ENCODE assay signal across 12 cellular contexts in the genomic region with DNA sequence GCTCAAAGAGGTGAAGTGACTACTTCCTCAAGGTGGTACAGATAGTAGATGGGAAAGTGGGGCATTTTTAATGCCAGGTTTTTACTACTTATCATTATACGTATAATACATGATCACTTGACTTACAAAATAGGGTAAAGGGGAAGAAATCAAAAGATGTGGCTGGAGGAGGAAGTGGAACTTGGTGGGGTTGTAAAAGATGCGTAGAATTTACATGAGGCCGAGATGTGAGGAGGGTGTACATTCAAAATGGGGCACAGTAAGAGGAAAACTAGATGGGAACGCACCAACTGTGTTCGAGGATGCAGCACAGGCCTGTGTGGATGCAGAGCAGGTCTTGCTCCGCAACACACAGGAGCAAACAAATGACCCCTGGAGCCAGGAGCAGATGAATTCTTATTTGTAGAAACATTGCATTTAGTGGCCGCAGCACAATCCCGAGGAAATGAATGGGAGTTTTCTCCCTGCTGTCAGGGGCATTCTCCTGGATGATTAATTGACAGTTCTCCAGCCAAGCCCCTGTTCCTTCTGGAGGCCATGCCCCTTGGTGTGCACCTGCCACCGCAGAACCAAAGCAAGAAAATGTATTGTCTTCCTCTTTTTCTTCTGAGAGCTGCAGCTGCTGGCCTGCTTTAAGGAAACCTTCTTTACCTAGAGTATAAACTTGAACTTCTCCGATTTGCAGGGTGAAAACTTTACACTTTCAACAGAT.
A peak's percentile ranks its signal among the peaks of the same experiment; 100 is the strongest.
DNase-seq lines count a peak whose midpoint lies in the region; ATAC-seq and TF ChIP-seq lines count a peak whose summit lies in the region.
"Had no signal": no experiment of that assay in that cellular context is flagged by ENCODE, and none has a peak within 500 bp of the region (broad histone marks: within the 10 kb centered on the region; RNA-seq: fewer than 3 reads in every experiment).

No MANE protein-coding gene starts in this region.

- ATAC-seq in GM18870 (IDR thresholded peaks at IDR 0.05; ENCODE audit: unreplicated experiment) (peak; percentile 53), HG02610 (IDR thresholded peaks at IDR 0.05; ENCODE audit: unreplicated experiment) (peak; percentile 67)

- no peaks in the 10 kb centered on the region for H3K4me1 Mint-ChIP-seq in activated naive CD4-positive, alpha-beta T cell treated with anti-CD3 and anti-CD28 coated beads, Interleukin-2, amount 10 ng/mL, durations not matched to agents 7 days and 5 days
- H3K4me1 Mint-ChIP-seq in CD8-positive, alpha-beta memory T cell = no peaks in the 10 kb centered on the region

- POLR2A ChIA-PET in CD8-positive, alpha-beta memory T cell (lab: Charles Lee) = no interaction called here

- no peak overlapping the region for H3K4me3 ChIP-seq in mesodermal cell (ENCODE audit: extremely low read depth, insufficient read depth, low read length, poor library complexity, severe bottlenecking)
- no peak overlapping the region for H3K4me3 ChIP-seq in CD8-positive, alpha-beta memory T cell (ENCODE audit: low read length)
- H3K4me3 ChIP-seq in esophagus squamous epithelium = no peak overlapping the region
- H3K4me3 ChIP-seq: thyroid gland had no signal

- no peak overlapping the region for H3K27ac Mint-ChIP-seq in activated naive CD4-positive, alpha-beta T cell treated with anti-CD3 and anti-CD28 coated beads, Interleukin-2, amount 10 ng/mL, durations not matched to agents 7 days and 5 days
- H3K27ac Mint-ChIP-seq in CD8-positive, alpha-beta memory T cell = no peak overlapping the region

- intact Hi-C loops in esophagus squamous epithelium (cut with DNase I) = no loop called here

- H3K4me1 ChIP-seq in mesodermal cell (ENCODE audit: control insufficient read depth, insufficient read depth, low read length, poor library complexity, severe bottlenecking) (no peaks in the 10 kb centered on the region), esophagus squamous epithelium (peaks cover 0 to 15% (median 0%) of the 10 kb centered on the region in 3 donors)
- H3K4me1 ChIP-seq in CD8-positive, alpha-beta memory T cell (ENCODE audit: insufficient read depth, low read length) = no peaks in the 10 kb centered on the region
- H3K4me1 ChIP-seq: thyroid gland had no signal

- H3K9me3 ChIP-seq in mesodermal cell (ENCODE audit: control insufficient read depth, low read length) (no peaks in the 10 kb centered on the region), esophagus squamous epithelium (no peaks in the 10 kb centered on the region)
- H3K9me3 ChIP-seq in CD8-positive, alpha-beta memory T cell (ENCODE audit: low read length) = no peaks in the 10 kb centered on the region
- H3K9me3 ChIP-seq: thyroid gland had no signal

- H3K27me3 Mint-ChIP-seq in activated naive CD4-positive, alpha-beta T cell treated with anti-CD3 and anti-CD28 coated beads, Interleukin-2, amount 10 ng/mL, durations not matched to agents 7 days and 5 days = peaks cover 8% of the 10 kb centered on the region
- no peaks in the 10 kb centered on the region for H3K27me3 Mint-ChIP-seq in CD8-positive, alpha-beta memory T cell

- WGBS in mesodermal cell (ENCODE audit: insufficient coverage in 2 of 2), 2 experiments = 66 to 84% methylated on average over 8 of the region's 10 CpGs
- WGBS in esophagus squamous epithelium, 2 donors = 63 to 68% methylated on average over 10 of the region's 10 CpGs

- peak overlapping the region; percentile 3 for H3K27ac ChIP-seq in mesodermal cell (ENCODE audit: low read depth, low read length, severe bottlenecking)
- no peak overlapping the region for H3K27ac ChIP-seq in CD8-positive, alpha-beta memory T cell (ENCODE audit: low read depth, low read length)
- no peak overlapping the region for H3K27ac ChIP-seq in esophagus squamous epithelium
- H3K27ac ChIP-seq: thyroid gland had no signal

- no peak for TF ChIP-seq POLR2A in esophagus squamous epithelium (IDR thresholded peaks at IDR 0.05)

- H3K36me3 Mint-ChIP-seq in activated naive CD4-positive, alpha-beta T cell treated with anti-CD3 and anti-CD28 coated beads, Interleukin-2, amount 10 ng/mL, durations not matched to agents 7 days and 5 days = no peaks in the 10 kb centered on the region
- no peaks in the 10 kb centered on the region for H3K36me3 Mint-ChIP-seq in CD8-positive, alpha-beta memory T cell

- H3K4me3 Mint-ChIP-seq in activated naive CD4-positive, alpha-beta T cell treated with anti-CD3 and anti-CD28 coated beads, Interleukin-2, amount 10 ng/mL, durations not matched to agents 7 days and 5 days = no peak overlapping the region
- no peak overlapping the region for H3K4me3 Mint-ChIP-seq in CD8-positive, alpha-beta memory T cell

- CTCF ChIA-PET in activated naive CD4-positive, alpha-beta T cell treated with anti-CD3 and anti-CD28 coated beads, Interleukin-2, amount 10 ng/mL, durations not matched to agents 7 days and 5 days (lab: Charles Lee) = no interaction called here
- CTCF ChIA-PET in CD8-positive, alpha-beta memory T cell (lab: Charles Lee) = no interaction called here

- DNase-seq in Kasumi-1 (lab: John Stamatoyannopoulos, UW) = peak; percentile 75 to 82
- DNase-seq in activated naive CD4-positive, alpha-beta T cell treated with anti-CD3 and anti-CD28 coated beads, Interleukin-2, amount 10 ng/mL, durations not matched to agents 7 days and 5 days = no peak
- no peak for DNase-seq in CD8-positive, alpha-beta memory T cell
- DNase-seq in esophagus squamous epithelium (lab: John Stamatoyannopoulos, UW) = no peak
- DNase-seq in ecto neural progenitor cell (ENCODE audit: low spot score) = no peak
- DNase-seq: cortex of kidney, DND-41, NCI-H774, thyroid gland had no signal

- TF ChIP-seq CTCF in esophagus squamous epithelium (IDR thresholded peaks at IDR 0.05) = no peak

- H3K36me3 ChIP-seq in mesodermal cell (ENCODE audit: control insufficient read depth, insufficient read depth, low read length) (no peaks in the 10 kb centered on the region), esophagus squamous epithelium (no peaks in the 10 kb centered on the region)
- no peaks in the 10 kb centered on the region for H3K36me3 ChIP-seq in CD8-positive, alpha-beta memory T cell (ENCODE audit: insufficient read depth, low read length)
- H3K36me3 ChIP-seq: thyroid gland had no signal

- H3K9me3 Mint-ChIP-seq in activated naive CD4-positive, alpha-beta T cell treated with anti-CD3 and anti-CD28 coated beads, Interleukin-2, amount 10 ng/mL, durations not matched to agents 7 days and 5 days = peaks cover 4% of the 10 kb centered on the region
- H3K9me3 Mint-ChIP-seq in CD8-positive, alpha-beta memory T cell = peaks cover 5 to 12% (median 7%) of the 10 kb centered on the region in 5 donors

- no peaks in the 10 kb centered on the region for H3K27me3 ChIP-seq in CD8-positive, alpha-beta memory T cell (ENCODE audit: insufficient read depth, low read length, poor library complexity, severe bottlenecking)
- H3K27me3 ChIP-seq in esophagus squamous epithelium = no peaks in the 10 kb centered on the region
- H3K27me3 ChIP-seq: thyroid gland had no signal

Comparison
In these comparisons a context has a peak if more than half of its experiments do, and no peak if none do; other contexts are left out.
1. DNase-seq: peak in Kasumi-1 (2 of 2); none in activated naive CD4-positive, alpha-beta T cell treated with anti-CD3 and anti-CD28 coated beads, Interleukin-2, amount 10 ng/mL, durations not matched to agents 7 days and 5 days (single experiment), CD8-positive, alpha-beta memory T cell (0 of 5), esophagus squamous epithelium (single experiment) and ecto neural progenitor cell (single experiment).